In genomic region chr7:95199779-95200558, GRCh38 we compare ENCODE assay signal across 9 cellular contexts.
A peak's percentile ranks its signal among the peaks of the same experiment; 100 is the strongest.
DNase-seq lines count a peak whose midpoint lies in the region; ATAC-seq lines count a peak whose summit lies in the region.
"Had no signal": no experiment of that assay in that cellular context is flagged by ENCODE, and none has a peak within 500 bp of the region (broad histone marks: within the 10 kb centered on the region; RNA-seq: fewer than 3 reads in every experiment).

No MANE protein-coding gene starts in this region.

- DNase-seq in SIG-M5 treated with dmso at 0.1 percent for 504 hours (lab: John Stamatoyannopoulos, UW; ENCODE audit: unreplicated experiment) (peak; percentile 50), SIG-M5 (lab: John Stamatoyannopoulos, UW) (no peak), NCI-H1105 (lab: John Stamatoyannopoulos, UW) (peak; percentile 31), SW480 (ENCODE audit: low spot score) (peak; percentile 74), glomerular visceral epithelial cell (ENCODE audit: extremely low spot score) (peak; percentile 59), pulmonary artery endothelial cell (ENCODE audit: low read depth, low spot score) (peak; percentile 3)
- DNase-seq: CD4-positive, CD25-positive, alpha-beta regulatory T cell had no signal

- no peak for ATAC-seq in GM18519 (IDR thresholded peaks at IDR 0.05; ENCODE audit: low FRiP score, unreplicated experiment)
- ATAC-seq in GM21825 (IDR thresholded peaks at IDR 0.05; ENCODE audit: unreplicated experiment) = no peak
